ENCODE assay signal across 8 cellular contexts in genomic region chr7:44796504-44797328, GRCh38. TPM values are rescaled to one million over a fixed set of nuclear protein-coding genes. Genes with fewer than 3 reads are reported as not detected.
DNase-seq lines count a peak whose midpoint lies in the region; ATAC-seq and TF ChIP-seq lines count a peak whose summit lies in the region.

TSS of gene PPIA (plus strand) at chr7:44796681. CDS start at chr7:44796725, 44 bp downstream.

- no peaks in the 10 kb centered on the region for H3K9me3 ChIP-seq in prostate gland

- under 1% methylated on average over 57 of the region's 99 CpGs for WGBS in prostate gland

- DNase-seq in NCI-H187 treated with DMSO at 0.1 percent for 48 hours (lab: John Stamatoyannopoulos, UW) (peak; percentile 48), T-helper 2 cell (peak; percentile 97 to 99 (median 98)), left ventricle myocardium superior (peak; percentile 99), prostate gland (ENCODE audit: low spot score) (peak; percentile 98), ureter (ENCODE audit: low spot score) (peak; percentile 99)

- intact Hi-C loops in left ventricle myocardium superior (cut with micrococcal nuclease): no loop called here
- intact Hi-C loops in prostate gland (cut with DNase I): loop anchor here (1.0 to 2.0 kb wide), 3 partner anchors 48 to 190 kb away; partner anchors contain the start of genes OGDH and ZMIZ2

- no peaks in the 10 kb centered on the region for H3K36me3 ChIP-seq in prostate gland

- no peak for TF ChIP-seq CTCF in prostate gland (IDR thresholded peaks at IDR 0.05)

- peak within 1 kb of the TSS; percentile 91 to 94 for H3K4me3 ChIP-seq in prostate gland

- H3K27me3 ChIP-seq in prostate gland (replicated peaks; ENCODE audit: insufficient read depth): no peaks in the 10 kb centered on the region

- peak within 1 kb of the TSS; percentile 96 for H3K27ac ChIP-seq in angular gyrus (ENCODE audit: low read depth, low read length)
- peak within 1 kb of the TSS; percentile 100 for H3K27ac ChIP-seq in prostate gland

- ATAC-seq in GM18499 (IDR thresholded peaks at IDR 0.05; ENCODE audit: insufficient read depth, unreplicated experiment): peak; percentile 65
- ATAC-seq in HG02938 (IDR thresholded peaks at IDR 0.05; ENCODE audit: unreplicated experiment): peak; percentile 84
- ATAC-seq in left ventricle myocardium superior: peak; percentile 95

- peaks cover 3% of the 10 kb centered on the region for H3K4me1 ChIP-seq in prostate gland (replicated peaks)

- TF ChIP-seq POLR2A in prostate gland (IDR thresholded peaks at IDR 0.05): peak; percentile 89

RNA-seq across cellular contexts. Expression of gene PPIA, which starts in this region (rescaled TPM):
- total RNA-seq in left ventricle myocardium superior (436 TPM), prostate gland (1,000 to 10,000 TPM in 1 of 2 donors, 100 to 1,000 TPM in 1; 957 to 1,544 TPM), ureter (1,153 TPM)

Comparison
In these comparisons a context has a peak if more than half of its experiments do, and no peak if none do; other contexts are left out.
1. Peak in every context shown above with its lines: DNase-seq, ATAC-seq, H3K4me3 ChIP-seq and H3K27ac ChIP-seq.
2. DNase-seq: peak in every context shown above with its lines; median percentile 99 in left ventricle myocardium superior; 99 in ureter; 98 in T-helper 2 cell; 98 in prostate gland; 48 in NCI-H187 treated with DMSO at 0.1 percent for 48 hours.